Comparison of ENCODE assay signal across 19 cellular contexts in genomic region chr6:11822346-11822745, GRCh38. TPM values are rescaled to one million over a fixed set of nuclear protein-coding genes. Genes with fewer than 3 reads are reported as not detected.
DNase-seq lines count a peak whose midpoint lies in the region; ATAC-seq, FAIRE-seq and TF ChIP-seq lines count a peak whose summit lies in the region.
"Had no signal": no experiment of that assay in that cellular context is flagged by ENCODE, and none has a peak within 500 bp of the region (broad histone marks: within the 10 kb centered on the region; RNA-seq: fewer than 3 reads in every experiment).

No MANE protein-coding gene starts in this region.

- H3K4me1 Mint-ChIP-seq in CD4-positive, alpha-beta memory T cell, result peaks cover 0 to 4% (median 2%) of the 10 kb centered on the region in 4 donors
- H3K4me1 Mint-ChIP-seq in naive B cell, result peaks cover under 1 to 11% (median 5%) of the 10 kb centered on the region in 3 donors

- TF ChIP-seq CTCF in LNCaP clone FGC (IDR thresholded peaks at IDR 0.05; ENCODE audit: control insufficient read depth, extremely low read depth, insufficient read depth) (peak; percentile 33; the same call in 1 of the 2 replicates), K562 (IDR thresholded peaks at IDR 0.05 in 2 of 3, conservative IDR thresholded peaks at IDR 0.05 in 1 of 3; ENCODE audit: insufficient read depth in 2 of 3, low read depth in 1 of 3, low read length in 3 of 3) (peak in 2 of 3 experiments; percentile 18 to 39; a peak in 2 of 6 replicates)

- 38% methylated on average over 5 of the region's 5 CpGs for WGBS in K562 (ENCODE audit: insufficient coverage, low coverage, missing lambda C conversion rate)

- CTCF ChIA-PET in CD4-positive, alpha-beta memory T cell (lab: Charles Lee; ENCODE audit: partially characterized antibody), result interaction anchor here (0.6 kb wide), 1 partner anchor 244 kb away, joined by 3 read pairs; no protein-coding TSS in a partner anchor
- CTCF ChIA-PET in K562 (lab: Yijun Ruan, JAX; ENCODE audit: low intra/inter-chr PET ratio), result no interaction called here

- no peak for FAIRE-seq in K562 (lab: Jason Lieb, UNC)

- DNase-seq in CD4-positive, alpha-beta memory T cell, result peak in 3 of 5 donors; percentile 3 to 8 (median 6)
- DNase-seq in LNCaP clone FGC (ENCODE audit: low read depth), result no peak
- DNase-seq in K562 (ENCODE audit: extremely low read depth in 1 of 4, low spot score in 3 of 4), result no peak
- DNase-seq in naive B cell, result peak; percentile 11
- DNase-seq in nucleus accumbens (lab: John Stamatoyannopoulos, UW), result no peak
- DNase-seq in activated naive CD4-positive, alpha-beta T cell (lab: John Stamatoyannopoulos, UW), result no peak
- DNase-seq in NAMALWA (ENCODE audit: low spot score), result no peak
- DNase-seq: activated CD4-positive, alpha-beta T cell treated with anti-CD3 and anti-CD28 coated beads for 4 hours; activated CD8-positive, alpha-beta memory T cell treated with anti-CD3 and anti-CD28 coated beads, Interleukin-2, amount 50 U/mL, for 48 hours; activated gamma-delta T cell; DMS53; endodermal cell; foreskin keratinocyte; left colon; stimulated activated CD4-positive, alpha-beta T cell treated with anti-CD3 and anti-CD28 coated beads, Interleukin-4, amount 100 ng/mL, for 1 hour had no signal

- peaks cover 0 to 7% (median 1%) of the 10 kb centered on the region in 8 donors for H3K9me3 Mint-ChIP-seq in CD4-positive, alpha-beta memory T cell
- H3K9me3 Mint-ChIP-seq in naive B cell, result peaks cover 0 to 2% (median 0%) of the 10 kb centered on the region in 7 donors
- H3K9me3 Mint-ChIP-seq: endodermal cell had no signal

- no peaks in the 10 kb centered on the region for H3K79me2 ChIP-seq in K562 (ENCODE audit: control insufficient read depth, insufficient read depth, low read length)

- H3K9me1 ChIP-seq in K562 (ENCODE audit: control insufficient read depth, insufficient read depth, low read length), result no peaks in the 10 kb centered on the region

- H3K4me2 ChIP-seq in K562 (ENCODE audit: insufficient read depth, low read length), result no peak overlapping the region
- H3K4me2 ChIP-seq: BLaER1 had no signal

- no peak for TF ChIP-seq POLR2A in K562 (conservative IDR thresholded peaks at IDR 0.05)

- TF ChIP-seq EP300 in K562 (IDR thresholded peaks at IDR 0.05; ENCODE audit: low read length), result no peak

- H3K27ac ChIP-seq in CD4-positive, alpha-beta memory T cell (ENCODE audit: low read depth, low read length), result no peak overlapping the region
- H3K27ac ChIP-seq in K562 (ENCODE audit: extremely low read depth, low read depth, low read length), result no peak overlapping the region
- H3K27ac ChIP-seq: BLaER1, foreskin keratinocyte had no signal

- H2AFZ ChIP-seq in K562 (ENCODE audit: low read depth, low read length), result no peak overlapping the region

- H3K4me3 ChIP-seq in CD4-positive, alpha-beta memory T cell (ENCODE audit: low read length in 2 of 2), result no peak overlapping the region
- no peak overlapping the region for H3K4me3 ChIP-seq in LNCaP clone FGC (ENCODE audit: low read depth, low read length)
- no peak overlapping the region for H3K4me3 ChIP-seq in K562
- H3K4me3 ChIP-seq: BLaER1, HAP-1 had no signal

- no peaks in the 10 kb centered on the region for H3K9me3 ChIP-seq in CD4-positive, alpha-beta memory T cell (ENCODE audit: control insufficient read depth in 1 of 2, low read length in 2 of 2)
- peaks cover 3% of the 10 kb centered on the region; the same call in 1 of the 2 replicates for H3K9me3 ChIP-seq in K562 (replicated peaks; ENCODE audit: control insufficient read depth, insufficient read depth, low read depth, low read length)
- H3K9me3 ChIP-seq: BLaER1, HAP-1 had no signal

- intact Hi-C loops in CD4-positive, alpha-beta memory T cell (cut with micrococcal nuclease), result loop anchor here (1.0 kb wide), 1 partner anchor 412 kb away; no protein-coding TSS in a partner anchor
- intact Hi-C loops in K562 (cut with micrococcal nuclease), result no loop called here

- no peak overlapping the region for H3K4me3 Mint-ChIP-seq in CD4-positive, alpha-beta memory T cell
- no peak overlapping the region for H3K4me3 Mint-ChIP-seq in naive B cell
- H3K4me3 Mint-ChIP-seq: endodermal cell had no signal

- H3K27me3 Mint-ChIP-seq in CD4-positive, alpha-beta memory T cell, result peaks cover 0 to 5% of the 10 kb centered on the region in 2 donors
- peaks cover 0 to 3% (median 0%) of the 10 kb centered on the region in 3 donors for H3K27me3 Mint-ChIP-seq in naive B cell

- no peaks in the 10 kb centered on the region for H3K36me3 ChIP-seq in CD4-positive, alpha-beta memory T cell (ENCODE audit: insufficient read depth, low read length)
- no peaks in the 10 kb centered on the region for H3K36me3 ChIP-seq in K562 (ENCODE audit: control insufficient read depth, insufficient read depth, low read length)
- H3K36me3 ChIP-seq: BLaER1, HAP-1 had no signal

- in situ Hi-C loops in K562 (cut with MboI), result no loop called here

- H3K27me3 ChIP-seq in CD4-positive, alpha-beta memory T cell (ENCODE audit: insufficient read depth, low read length), result no peaks in the 10 kb centered on the region
- no peaks in the 10 kb centered on the region for H3K27me3 ChIP-seq in K562 (ENCODE audit: control insufficient read depth in 2 of 2, insufficient read depth in 2 of 2, low read length in 2 of 2)
- H3K27me3 ChIP-seq: BLaER1, foreskin keratinocyte had no signal

- H3K9ac ChIP-seq in K562 (ENCODE audit: insufficient read depth in 1 of 2, low read depth in 2 of 2, low read length in 2 of 2), result no peak overlapping the region
- H3K9ac ChIP-seq: BLaER1 had no signal

- ATAC-seq in K562 (peak; percentile 38; the same call in 2 of the 3 replicates), naive B cell (ENCODE audit: low read depth in 2 of 2) (peak in 1 of 2 donors; percentile 60)
- ATAC-seq: foreskin keratinocyte, left colon had no signal

- no peaks in the 10 kb centered on the region for H3K4me1 ChIP-seq in CD4-positive, alpha-beta memory T cell (ENCODE audit: insufficient read depth, low read length)
- peaks cover 0 to 7% of the 10 kb centered on the region in 2 experiments; a peak in 2 of 5 replicates for H3K4me1 ChIP-seq in K562 (replicated peaks in 1 of 2; ENCODE audit: control insufficient read depth in 2 of 2, insufficient read depth in 2 of 2, low read length in 2 of 2)
- H3K4me1 ChIP-seq: BLaER1, foreskin keratinocyte, HAP-1 had no signal

- POLR2A ChIA-PET in CD4-positive, alpha-beta memory T cell (lab: Charles Lee; ENCODE audit: partially characterized antibody), result no interaction called here
- POLR2A ChIA-PET in K562 (lab: Yijun Ruan, JAX), result interaction anchor here (0.6 to 1.0 kb wide), 2 partner anchors 9 to 17 kb away, joined by 3 read pairs; no protein-coding TSS in a partner anchor

- H4K20me1 ChIP-seq in K562 (replicated peaks; ENCODE audit: control insufficient read depth, insufficient read depth, low read length), result no peaks in the 10 kb centered on the region
- H4K20me1 ChIP-seq: BLaER1 had no signal

- H3K36me3 Mint-ChIP-seq in CD4-positive, alpha-beta memory T cell, result no peaks in the 10 kb centered on the region
- H3K36me3 Mint-ChIP-seq in naive B cell, result no peaks in the 10 kb centered on the region

- peak; percentile 45 to 51 for TF ChIP-seq RAD21 in K562 (CRISPR knock-in tag; conservative IDR thresholded peaks at IDR 0.05 in 1 of 2, IDR thresholded peaks at IDR 0.05 in 1 of 2)

- H3K27ac Mint-ChIP-seq in CD4-positive, alpha-beta memory T cell, result peak overlapping the region in 1 of 7 donors; percentile 25
- peak overlapping the region in 2 of 6 donors; percentile 8 to 13 for H3K27ac Mint-ChIP-seq in naive B cell
- H3K27ac Mint-ChIP-seq: endodermal cell had no signal

- BruUV-seq in K562 (replicated peaks; lab: Mats Ljungman, UMichigan), result no TSS peak

TF ChIP-seq in K562, 482 proteins besides CTCF, POLR2A, EP300 and RAD21 (continues in another document):
- TF ChIP-seq TAF1 (IDR thresholded peaks at IDR 0.05; ENCODE audit: control insufficient read depth, extremely low read depth, insufficient read depth, low read length, severe bottlenecking), result no peak
- no peak for TF ChIP-seq DDX20 (tag; IDR thresholded peaks at IDR 0.05; ENCODE audit: low read depth)
- no peak for TF ChIP-seq MLX (CRISPR knock-in tag; conservative IDR thresholded peaks at IDR 0.05)
- no peak for TF ChIP-seq NRF1 (conservative IDR thresholded peaks at IDR 0.05 in 1 of 2, IDR thresholded peaks at IDR 0.05 in 1 of 2)
- no peak for TF ChIP-seq FOS (IDR thresholded peaks at IDR 0.05; ENCODE audit: extremely low read depth, insufficient read length)
- no peak for TF ChIP-seq NUFIP1 (IDR thresholded peaks at IDR 0.05; ENCODE audit: partially characterized antibody)

RNA-seq across cellular contexts. Expression of gene ADTRP, which starts 43.7 kb away (rescaled TPM):
- 1 to 10 TPM; 7.0 to 8.0 TPM for total RNA-seq in CD4-positive, alpha-beta memory T cell
- polyA plus RNA-seq in CD4-positive, alpha-beta memory T cell, result 10 to 100 TPM; 15.8 to 41.9 TPM
- total RNA-seq in K562 (2011; cell fraction: chromatin; rRNA removed; ENCODE audit: low replicate concordance), result 13.8 and 18.6 TPM in 2 replicates
- total RNA-seq in K562 (2011; cell fraction: nucleolus; rRNA removed), result 13.8 and 20.4 TPM in 2 replicates
- total RNA-seq in K562 (2011; cell fraction: nucleoplasm; rRNA removed), result 13.9 and 19.7 TPM in 2 replicates
- 7.4 and 9.6 TPM in 2 replicates for total RNA-seq in K562 (2014; rRNA removed)
- 13.3 and 13.9 TPM in 2 replicates for total RNA-seq in K562 (2014; rRNA removed; fragmentation: Illumina TruSeq; extraction: Trizol)
- 13.5 and 13.8 TPM in 2 replicates for total RNA-seq in K562 (2015; rRNA removed; fragmentation: Illumina TruSeq; extraction: Trizol)
- 11.7 and 12.3 TPM in 2 replicates for total RNA-seq in K562 (2021)
- 8.7 and 10.0 TPM in 2 replicates for polyA plus RNA-seq in K562 (2011; rRNA removed)
- polyA plus RNA-seq in K562 (2011; cell fraction: cytosol; rRNA removed), result 7.1 and 9.6 TPM in 2 replicates
- 16.3 and 17.9 TPM in 2 replicates for polyA plus RNA-seq in K562 (2011; cell fraction: nucleus; rRNA removed)
- polyA plus RNA-seq in K562 (2012), result 19.8 and 27.5 TPM in 2 replicates
- 21.7 and 24.0 TPM in 2 replicates for polyA plus RNA-seq in K562 (2014; fragmentation: Illumina TruSeq; extraction: Trizol)
- polyA plus RNA-seq in K562 (2014; fragmentation: Nextera tagmentation; extraction: Ambion mirVana), result 10 to 100 TPM; 13.6 to 18.3 TPM
- polyA plus RNA-seq in K562 (2014; rRNA removed), result 12.9 and 16.4 TPM in 2 replicates
- polyA minus RNA-seq in K562 (2011; rRNA and poly(A)+ RNA removed), result 7.4 and 9.3 TPM in 2 replicates
- 3.6 and 6.5 TPM in 2 replicates for polyA minus RNA-seq in K562 (2011; cell fraction: cytosol; rRNA and poly(A)+ RNA removed)
- 6.1 and 7.9 TPM in 2 replicates for polyA minus RNA-seq in K562 (2011; cell fraction: nucleus; rRNA and poly(A)+ RNA removed)
- polyA plus RNA-seq in naive B cell (ENCODE audit: low read depth in 6 of 6), result not detected
- total RNA-seq: cerebellum, osteocyte had no signal

Comparison
In these comparisons a context has a peak if more than half of its experiments do, and no peak if none do; other contexts are left out.
1. DNase-seq: peak in CD4-positive, alpha-beta memory T cell (3 of 5) and naive B cell (single experiment); none in LNCaP clone FGC (single experiment), K562 (0 of 4), nucleus accumbens (0 of 56), activated naive CD4-positive, alpha-beta T cell (0 of 4) and NAMALWA (single experiment).
2. RNA of gene ADTRP, which starts 43.7 kb away (polyA plus RNA-seq): 15.8 to 41.9 TPM in CD4-positive, alpha-beta memory T cell and 7.1 to 27.5 TPM in K562; not detected in naive B cell; every median in the first group is over 4 times any median in the second.